Comparison of ENCODE assay signal across 1 cellular context in genomic region chr14:63632932-63633514, GRCh38.
TF ChIP-seq lines count a peak whose summit lies in the region.

No MANE protein-coding gene starts in this region.

TF ChIP-seq in liver, 16 proteins besides CTCF, POLR2A, EP300 and RAD21 (continued from another document):
- TF ChIP-seq TAF1 (conservative IDR thresholded peaks at IDR 0.05) = no peak
- TF ChIP-seq HNF4A (conservative IDR thresholded peaks at IDR 0.05) = no peak
